In genomic region chr10:132992433-132993215, GRCh38 we compare ENCODE assay signal across 15 cellular contexts. TPM values are rescaled to one million over a fixed set of nuclear protein-coding genes. Genes with fewer than 3 reads are reported as not detected.
DNase-seq lines count a peak whose midpoint lies in the region; ATAC-seq and TF ChIP-seq lines count a peak whose summit lies in the region.
"Had no signal": no experiment of that assay in that cellular context is flagged by ENCODE, and none has a peak within 500 bp of the region (broad histone marks: within the 10 kb centered on the region; RNA-seq: fewer than 3 reads in every experiment).

No MANE protein-coding gene starts in this region.

- no peak overlapping the region for H2AFZ ChIP-seq in neuronal stem cell (ENCODE audit: low read length)

- DNase-seq in left cardiac atrium, result peak; percentile 20
- no peak for DNase-seq in Right ventricle myocardium superior
- DNase-seq in left ventricle myocardium superior, result peak; percentile 10
- DNase-seq in neuronal stem cell (ENCODE audit: low spot score), result no peak
- DNase-seq in DMS 273 treated with DMSO at 0.1 percent for 48 hours (lab: John Stamatoyannopoulos, UW), result no peak
- DNase-seq in dorsolateral prefrontal cortex, result no peak
- DNase-seq in NCI-H1930 (lab: John Stamatoyannopoulos, UW), result no peak
- DNase-seq: ACHN; Calu3; CD4-positive, alpha-beta T cell; DMS79 treated with DMSO at 0.1 percent for 48 hours; EL; HCEC 1CT; HFFc6 had no signal

- H4K91ac ChIP-seq in neuronal stem cell (ENCODE audit: low read depth, low read length, poor library complexity), result peak overlapping the region; percentile 53

- H3K18ac ChIP-seq in neuronal stem cell (ENCODE audit: low read length), result peak overlapping the region; percentile 89

- no peak overlapping the region for H3K27ac ChIP-seq in neuronal stem cell (replicated peaks; ENCODE audit: low read length)
- H3K27ac ChIP-seq in dorsolateral prefrontal cortex, result no peak overlapping the region
- H3K27ac ChIP-seq: BLaER1 treated with 17β-estradiol and CSF1 and Interleukin-3, amounts not matched to agents 10 nM and 100 nM had no signal

- H3K27me3 ChIP-seq in neuronal stem cell (ENCODE audit: control insufficient read depth in 3 of 3, insufficient read depth in 3 of 3, low read depth in 1 of 3, low read length in 3 of 3) (peaks cover 0 to 49% (median 0%) of the 10 kb centered on the region in 3 experiments), dorsolateral prefrontal cortex (peaks cover 0 to 5% (median 0%) of the 10 kb centered on the region in 45 donors)
- H3K27me3 ChIP-seq: BLaER1 treated with 17β-estradiol and CSF1 and Interleukin-3, amounts not matched to agents 10 nM and 100 nM had no signal

- peak overlapping the region; percentile 81 for H2BK15ac ChIP-seq in neuronal stem cell (ENCODE audit: low read length)

- H2BK120ac ChIP-seq in neuronal stem cell (ENCODE audit: low read depth, low read length), result no peak overlapping the region

- H3K4me3 ChIP-seq in neuronal stem cell (ENCODE audit: low read length in 2 of 2) (no peak overlapping the region), dorsolateral prefrontal cortex (no peak overlapping the region)
- H3K4me3 ChIP-seq: BLaER1 treated with 17β-estradiol and CSF1 and Interleukin-3, amounts not matched to agents 10 nM and 100 nM had no signal

- H3K23ac ChIP-seq in neuronal stem cell (ENCODE audit: low read depth, low read length, poor library complexity), result peak overlapping the region; percentile 93

- intact Hi-C loops in left cardiac atrium (cut with DNase I), result no loop called here
- intact Hi-C loops in Right ventricle myocardium superior (cut with DNase I), result no loop called here
- intact Hi-C loops in left ventricle myocardium superior (cut with micrococcal nuclease), result no loop called here
- intact Hi-C loops in dorsolateral prefrontal cortex (cut with DNase I), result no loop called here

- no peak overlapping the region for H4K8ac ChIP-seq in neuronal stem cell (ENCODE audit: low read depth, low read length)

- H3K4me2 ChIP-seq in neuronal stem cell (ENCODE audit: insufficient read depth, low read length, poor library complexity, severe bottlenecking), result no peak overlapping the region

- H3K14ac ChIP-seq in neuronal stem cell (ENCODE audit: low read length), result no peak overlapping the region

- no CpG with 5 or more reads among the region's 36 CpGs for WGBS in neuronal stem cell (ENCODE audit: extremely low coverage in 2 of 2, insufficient read length in 2 of 2, insufficient replicate concordance in 1 of 2), 2 donors

- H3K4ac ChIP-seq in neuronal stem cell (ENCODE audit: low read length), result no peak overlapping the region

- peaks cover 0 to 3% of the 10 kb centered on the region in 2 donors for H3K9me3 ChIP-seq in neuronal stem cell (replicated peaks in 1 of 2; ENCODE audit: control insufficient read depth in 2 of 2, insufficient read depth in 1 of 2, low read depth in 1 of 2, low read length in 2 of 2)
- H3K9me3 ChIP-seq: BLaER1 treated with 17β-estradiol and CSF1 and Interleukin-3, amounts not matched to agents 10 nM and 100 nM had no signal

- TF ChIP-seq CTCF in dorsolateral prefrontal cortex (IDR thresholded peaks at IDR 0.05 in 54 of 56, conservative IDR thresholded peaks at IDR 0.05 in 2 of 56; ENCODE audit: low read depth in 1 of 56, partially characterized antibody in 56 of 56), result no peak

- no peak overlapping the region for H3K9ac ChIP-seq in neuronal stem cell (ENCODE audit: low read depth, low read length, poor library complexity)

- H3K79me1 ChIP-seq in neuronal stem cell (ENCODE audit: low read depth, low read length), result peaks cover 2% of the 10 kb centered on the region

- no peak overlapping the region for H2BK12ac ChIP-seq in neuronal stem cell (ENCODE audit: low read length)

- ATAC-seq in left cardiac atrium (no peak), Right ventricle myocardium superior (ENCODE audit: poor library complexity) (no peak), left ventricle myocardium superior (no peak)

- peak overlapping the region; percentile 92 for H2AK5ac ChIP-seq in neuronal stem cell (ENCODE audit: low read depth, low read length)

- H3K36me3 ChIP-seq in neuronal stem cell (replicated peaks in 1 of 2; ENCODE audit: control insufficient read depth in 2 of 2, insufficient read depth in 2 of 2, low read length in 2 of 2), result no peaks in the 10 kb centered on the region
- H3K36me3 ChIP-seq: BLaER1 treated with 17β-estradiol and CSF1 and Interleukin-3, amounts not matched to agents 10 nM and 100 nM had no signal

- peaks cover 2 to 4% of the 10 kb centered on the region in 2 donors for H3K4me1 ChIP-seq in neuronal stem cell (ENCODE audit: control insufficient read depth in 2 of 2, insufficient read depth in 1 of 2, low read depth in 1 of 2, low read length in 2 of 2)

- peak overlapping the region; percentile 80 for H2BK5ac ChIP-seq in neuronal stem cell (ENCODE audit: low read length)

RNA-seq across cellular contexts. Expression of gene CFAP46, which starts 50.3 kb away (rescaled TPM):
- total RNA-seq in left cardiac atrium, result 1 to 10 TPM; 1.2 to 1.7 TPM
- 1.9 TPM for total RNA-seq in Right ventricle myocardium superior
- 1.5 TPM for total RNA-seq in left ventricle myocardium superior
- polyA plus RNA-seq in neuronal stem cell (2013, experiment 1 of 2), result 1.5 TPM
- polyA plus RNA-seq in neuronal stem cell (2013, experiment 2 of 2), result 1.4 TPM
- 10 to 100 TPM in 114 of 120 experiments, 1 to 10 TPM in 6; 7.4 to 31.9 (median 17.0) TPM for total RNA-seq in dorsolateral prefrontal cortex
- total RNA-seq: Calu3; CD4-positive, alpha-beta T cell had no signal

Comparison
In these comparisons a context has a peak if more than half of its experiments do, and no peak if none do; other contexts are left out.
1. DNase-seq: peak in left cardiac atrium (single experiment) and left ventricle myocardium superior (single experiment); none in Right ventricle myocardium superior (single experiment), neuronal stem cell (single experiment), DMS 273 treated with DMSO at 0.1 percent for 48 hours (single experiment), dorsolateral prefrontal cortex (0 of 10) and NCI-H1930 (0 of 2).